ENCODE assay signal across 8 cellular contexts in genomic region chr4:101347557-101348366, GRCh38. TPM values are rescaled to one million over a fixed set of nuclear protein-coding genes. Genes with fewer than 3 reads are reported as not detected.
A peak's percentile ranks its signal among the peaks of the same experiment; 100 is the strongest.
DNase-seq lines count a peak whose midpoint lies in the region; ATAC-seq and TF ChIP-seq lines count a peak whose summit lies in the region.

No MANE protein-coding gene starts in this region.

- DNase-seq in A172 (ENCODE audit: low spot score) (peak; percentile 87), NCI-H2107 treated with DMSO at 0.1 percent for 48 hours (lab: John Stamatoyannopoulos, UW; ENCODE audit: unreplicated experiment) (peak; percentile 61), UCSD-AML1 (lab: John Stamatoyannopoulos, UW; ENCODE audit: unreplicated experiment) (peak; percentile 97), brain microvascular endothelial cell (peak; percentile 96), skeletal muscle cell (ENCODE audit: low read depth) (peak; percentile 91)

- in situ Hi-C loops in brain microvascular endothelial cell (cut with HindIII; ENCODE audit: low pct_ligation_motif_present, low sequenced_read_pairs) = no loop called here

- H3K4me3 ChIP-seq in brain microvascular endothelial cell (ENCODE audit: low read depth, low read length) (peak overlapping the region; percentile 86), iPS-11a (ENCODE audit: low read depth, low read length) (peak overlapping the region; percentile 83), skeletal muscle cell (ENCODE audit: low read depth, low read length) (peak overlapping the region; percentile 80)

- no peak for TF ChIP-seq CTCF in brain microvascular endothelial cell (IDR thresholded peaks at IDR 0.05; ENCODE audit: low read depth, low read length, missing control alignments)

- H3K27ac ChIP-seq in brain microvascular endothelial cell = peak overlapping the region; percentile 89

- H3K27me3 ChIP-seq in brain microvascular endothelial cell (replicated peaks) = no peaks in the 10 kb centered on the region

- ATAC-seq in GM18861 (IDR thresholded peaks at IDR 0.05; ENCODE audit: unreplicated experiment) (peak; percentile 66), HG03095 (IDR thresholded peaks at IDR 0.05; ENCODE audit: unreplicated experiment) (peak; percentile 83)

- H3K36me3 ChIP-seq in brain microvascular endothelial cell (replicated peaks) = no peaks in the 10 kb centered on the region

RNA-seq across cellular contexts. Expression of gene PPP3CA, which starts 0.4 kb away (rescaled TPM):
- total RNA-seq in A172 (2014; rRNA removed; shearing (Covaris generic)) = 40.6 and 48.0 TPM in 2 replicates

Comparison
In these comparisons a context has a peak if more than half of its experiments do, and no peak if none do; other contexts are left out.
1. Peak in every context shown above with its lines: DNase-seq, ATAC-seq, H3K4me3 ChIP-seq and H3K27ac ChIP-seq.